14 cellular contexts compared by ENCODE assay signal in the genomic region with DNA sequence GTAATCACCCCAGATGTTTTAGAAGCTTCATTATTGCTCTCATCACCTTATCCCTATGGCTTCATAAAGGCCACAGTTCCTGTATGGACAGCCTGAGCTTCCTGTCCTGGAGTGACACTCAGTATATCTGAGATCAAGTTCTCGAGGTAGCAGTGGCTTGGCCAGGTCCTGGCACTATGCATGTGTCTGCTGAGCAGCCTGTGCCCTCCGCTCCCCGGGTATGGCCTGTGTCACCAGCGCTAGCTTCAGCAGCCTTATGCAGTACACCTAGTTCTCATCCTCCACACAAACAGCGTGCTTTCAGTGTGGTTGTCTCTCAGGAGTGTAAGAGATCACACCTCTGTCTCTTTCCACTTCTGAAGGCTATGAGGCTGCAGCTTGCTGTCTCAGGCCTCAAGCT.
A peak's percentile ranks its signal among the peaks of the same experiment; 100 is the strongest.
DNase-seq lines count a peak whose midpoint lies in the region; ATAC-seq and TF ChIP-seq lines count a peak whose summit lies in the region.
"Had no signal": no experiment of that assay in that cellular context is flagged by ENCODE, and none has a peak within 500 bp of the region (broad histone marks: within the 10 kb centered on the region; RNA-seq: fewer than 3 reads in every experiment).

No MANE protein-coding gene starts in this region.

- TF ChIP-seq CTCF in left ventricle myocardium inferior (IDR thresholded peaks at IDR 0.05; ENCODE audit: borderline replicate concordance), result no peak

- ATAC-seq in Right ventricle myocardium inferior (peak; percentile 94), left cardiac atrium (no peak)
- ATAC-seq: CD8-positive, alpha-beta T cell; GM12878; HepG2 had no signal

- H3K4me3 ChIP-seq in left ventricle myocardium inferior, result no peak overlapping the region
- H3K4me3 ChIP-seq: BLaER1 treated with 17β-estradiol and CSF1 and Interleukin-3, amounts not matched to agents 10 nM and 100 nM; GM12878; GM23248; HAP-1 had no signal

- peaks cover 14% of the 10 kb centered on the region for H3K4me1 ChIP-seq in left ventricle myocardium inferior
- H3K4me1 ChIP-seq: HAP-1 had no signal

- intact Hi-C loops in Right ventricle myocardium inferior (cut with DNase I), result loop anchor here (5.0 kb wide), 1 partner anchor 744 kb away; no protein-coding TSS in a partner anchor
- intact Hi-C loops in left cardiac atrium (cut with DNase I), result no loop called here
- intact Hi-C loops in left ventricle myocardium inferior (cut with micrococcal nuclease), result no loop called here

- H3K27ac ChIP-seq in left ventricle myocardium inferior (replicated peaks), result peak overlapping the region; percentile 72
- H3K27ac ChIP-seq: BLaER1 treated with 17β-estradiol and CSF1 and Interleukin-3, amounts not matched to agents 10 nM and 100 nM; GM23248 had no signal

- no peaks in the 10 kb centered on the region for H3K27me3 ChIP-seq in left ventricle myocardium inferior (ENCODE audit: low read depth)
- H3K27me3 ChIP-seq: BLaER1 treated with 17β-estradiol and CSF1 and Interleukin-3, amounts not matched to agents 10 nM and 100 nM had no signal

- H3K9me3 ChIP-seq in left ventricle myocardium inferior (replicated peaks), result peaks cover 8% of the 10 kb centered on the region
- H3K9me3 ChIP-seq: HAP-1 had no signal

- H3K36me3 ChIP-seq in left ventricle myocardium inferior, result no peaks in the 10 kb centered on the region
- H3K36me3 ChIP-seq: BLaER1 treated with 17β-estradiol and CSF1 and Interleukin-3, amounts not matched to agents 10 nM and 100 nM; HAP-1 had no signal

- peak; percentile 67 for DNase-seq in Right ventricle myocardium inferior (ENCODE audit: missing footprints)
- no peak for DNase-seq in left cardiac atrium
- DNase-seq in NCI-H69 (lab: John Stamatoyannopoulos, UW), result peak; percentile 34
- DNase-seq in left ventricle myocardium inferior, result peak; percentile 54
- DNase-seq in stimulated activated CD4-positive, alpha-beta T cell treated with anti-CD3 and anti-CD28 coated beads, Interleukin-4, amount 100 ng/mL, for 4 hours, result no peak
- DNase-seq in pons (ENCODE audit: low spot score), result no peak
- DNase-seq: Calu3; CD8-positive, alpha-beta T cell; DMS79 treated with DMSO at 0.1 percent for 48 hours; GM23248 had no signal

Comparison
In these comparisons a context has a peak if more than half of its experiments do, and no peak if none do; other contexts are left out.
1. DNase-seq: peak in Right ventricle myocardium inferior (single experiment), NCI-H69 (single experiment) and left ventricle myocardium inferior (single experiment); none in left cardiac atrium (single experiment), stimulated activated CD4-positive, alpha-beta T cell treated with anti-CD3 and anti-CD28 coated beads, Interleukin-4, amount 100 ng/mL, for 4 hours (0 of 2) and pons (single experiment).